ENCODE assay signal across 14 cellular contexts in genomic region chr7:140564643-140565042, GRCh38.
DNase-seq lines count a peak whose midpoint lies in the region; ATAC-seq and TF ChIP-seq lines count a peak whose summit lies in the region.
"Had no signal": no experiment of that assay in that cellular context is flagged by ENCODE, and none has a peak within 500 bp of the region (broad histone marks: within the 10 kb centered on the region; RNA-seq: fewer than 3 reads in every experiment).

No MANE protein-coding gene starts in this region.

- H3K27me3 Mint-ChIP-seq in HFFc6 (ENCODE audit: insufficient read depth), result no peaks in the 10 kb centered on the region; the same call in none of the 2 replicates
- no peaks in the 10 kb centered on the region for H3K27me3 Mint-ChIP-seq in WTC11 (ENCODE audit: low read depth)

- no peaks in the 10 kb centered on the region for H3K36me3 ChIP-seq in BE2C
- H3K36me3 ChIP-seq: suprapubic skin had no signal

- H3K9me3 Mint-ChIP-seq in HFFc6 (no peaks in the 10 kb centered on the region), WTC11 (no peaks in the 10 kb centered on the region)
- H3K9me3 Mint-ChIP-seq: activated naive CD4-positive, alpha-beta T cell treated with anti-CD3 and anti-CD28 coated beads, Interleukin-2, amount 50 U/mL, for 24 hours had no signal

- no peaks in the 10 kb centered on the region for H3K27me3 ChIP-seq in BE2C
- H3K27me3 ChIP-seq: suprapubic skin had no signal

- no peak; the same call in 1 of the 2 replicates for ATAC-seq in WTC11
- ATAC-seq in GM19397 (IDR thresholded peaks at IDR 0.05; ENCODE audit: unreplicated experiment), result no peak
- ATAC-seq: A549; activated CD4-positive, CD25-positive, alpha-beta regulatory T cell treated with anti-CD3 and anti-CD28 coated beads, Interleukin-2, amount 50 U/mL, for 24 hours had no signal

- POLR2A ChIA-PET in WTC11 (lab: Charles Lee), result no interaction called here

- DNase-seq in BE2C, result peak; percentile 79
- DNase-seq in HFFc6, result peak; percentile 28
- no peak for DNase-seq in WTC11 (ENCODE audit: low spot score)
- DNase-seq in iris pigment epithelial cell (ENCODE audit: low read depth), result peak; percentile 28
- DNase-seq in NCI-H2081 treated with DMSO at 0.1 percent for 48 hours (lab: John Stamatoyannopoulos, UW), result no peak
- no peak for DNase-seq in effector CD4-positive, alpha-beta T cell
- DNase-seq in SW 1271 (lab: John Stamatoyannopoulos, UW), result no peak
- DNase-seq: cerebellar nuclear complex, NCI-H2227 treated with DMSO at 0.1 percent for 48 hours had no signal

- CTCF ChIA-PET in WTC11 (lab: Charles Lee), result no interaction called here

- H3K27ac Mint-ChIP-seq in HFFc6 (peak overlapping the region; percentile 89), WTC11 (peak overlapping the region; percentile 35; the same call in 1 of the 2 replicates)
- H3K27ac Mint-ChIP-seq: activated naive CD4-positive, alpha-beta T cell treated with anti-CD3 and anti-CD28 coated beads, Interleukin-2, amount 50 U/mL, for 24 hours had no signal

- H3K4me1 ChIP-seq in BE2C, result peaks cover 18% of the 10 kb centered on the region
- H3K4me1 ChIP-seq: suprapubic skin had no signal

- no peak overlapping the region for H3K4me3 ChIP-seq in BE2C (ENCODE audit: low read depth, low read length)
- H3K4me3 ChIP-seq: A549, suprapubic skin had no signal

- H3K36me3 Mint-ChIP-seq in HFFc6 (ENCODE audit: low read depth) (no peaks in the 10 kb centered on the region), WTC11 (peaks cover 3% of the 10 kb centered on the region; the same call in 1 of the 2 replicates)
- H3K36me3 Mint-ChIP-seq: activated naive CD4-positive, alpha-beta T cell treated with anti-CD3 and anti-CD28 coated beads, Interleukin-2, amount 50 U/mL, for 24 hours had no signal

- no peak for TF ChIP-seq CTCF in BE2C (IDR thresholded peaks at IDR 0.05; ENCODE audit: low read depth, low read length)
- TF ChIP-seq CTCF in HFFc6 (IDR thresholded peaks at IDR 0.05), result no peak
- TF ChIP-seq CTCF in WTC11 (IDR thresholded peaks at IDR 0.05), result no peak

- no peaks in the 10 kb centered on the region for H3K9me3 ChIP-seq in BE2C
- H3K9me3 ChIP-seq: A549, suprapubic skin had no signal

- H3K4me3 Mint-ChIP-seq in HFFc6 (peak overlapping the region; percentile 6; the same call in 1 of the 2 replicates), WTC11 (no peak overlapping the region)
- H3K4me3 Mint-ChIP-seq: activated naive CD4-positive, alpha-beta T cell treated with anti-CD3 and anti-CD28 coated beads, Interleukin-2, amount 50 U/mL, for 24 hours had no signal

- peaks cover 56% of the 10 kb centered on the region for H3K4me1 Mint-ChIP-seq in HFFc6 (ENCODE audit: low read depth)
- peaks cover 22% of the 10 kb centered on the region for H3K4me1 Mint-ChIP-seq in WTC11
- H3K4me1 Mint-ChIP-seq: activated naive CD4-positive, alpha-beta T cell treated with anti-CD3 and anti-CD28 coated beads, Interleukin-2, amount 50 U/mL, for 24 hours had no signal

TF ChIP-seq in WTC11, 78 proteins besides CTCF, POLR2A, EP300 and RAD21:
- TF ChIP-seq ERG (CRISPR knock-in tag; IDR thresholded peaks at IDR 0.05) (no peak), ZNF396 (CRISPR knock-in tag; IDR thresholded peaks at IDR 0.05; ENCODE audit: borderline replicate concordance) (no peak), NFE2L1 (CRISPR knock-in tag; IDR thresholded peaks at IDR 0.05) (no peak), NR2C2 (CRISPR knock-in tag; IDR thresholded peaks at IDR 0.05) (no peak), E2F1 (CRISPR knock-in tag; IDR thresholded peaks at IDR 0.05) (no peak), TCF7 (CRISPR knock-in tag; IDR thresholded peaks at IDR 0.05; ENCODE audit: low read depth) (no peak), AFF4 (CRISPR knock-in tag; IDR thresholded peaks at IDR 0.05; ENCODE audit: borderline replicate concordance) (no peak)

Comparison
In these comparisons a context has a peak if more than half of its experiments do, and no peak if none do; other contexts are left out.
1. DNase-seq: peak in BE2C (single experiment), HFFc6 (single experiment) and iris pigment epithelial cell (single experiment); none in WTC11 (single experiment), NCI-H2081 treated with DMSO at 0.1 percent for 48 hours (single experiment), effector CD4-positive, alpha-beta T cell (single experiment) and SW 1271 (0 of 2).